Comparison of ENCODE assay signal across 2 cellular contexts in the genomic region with DNA sequence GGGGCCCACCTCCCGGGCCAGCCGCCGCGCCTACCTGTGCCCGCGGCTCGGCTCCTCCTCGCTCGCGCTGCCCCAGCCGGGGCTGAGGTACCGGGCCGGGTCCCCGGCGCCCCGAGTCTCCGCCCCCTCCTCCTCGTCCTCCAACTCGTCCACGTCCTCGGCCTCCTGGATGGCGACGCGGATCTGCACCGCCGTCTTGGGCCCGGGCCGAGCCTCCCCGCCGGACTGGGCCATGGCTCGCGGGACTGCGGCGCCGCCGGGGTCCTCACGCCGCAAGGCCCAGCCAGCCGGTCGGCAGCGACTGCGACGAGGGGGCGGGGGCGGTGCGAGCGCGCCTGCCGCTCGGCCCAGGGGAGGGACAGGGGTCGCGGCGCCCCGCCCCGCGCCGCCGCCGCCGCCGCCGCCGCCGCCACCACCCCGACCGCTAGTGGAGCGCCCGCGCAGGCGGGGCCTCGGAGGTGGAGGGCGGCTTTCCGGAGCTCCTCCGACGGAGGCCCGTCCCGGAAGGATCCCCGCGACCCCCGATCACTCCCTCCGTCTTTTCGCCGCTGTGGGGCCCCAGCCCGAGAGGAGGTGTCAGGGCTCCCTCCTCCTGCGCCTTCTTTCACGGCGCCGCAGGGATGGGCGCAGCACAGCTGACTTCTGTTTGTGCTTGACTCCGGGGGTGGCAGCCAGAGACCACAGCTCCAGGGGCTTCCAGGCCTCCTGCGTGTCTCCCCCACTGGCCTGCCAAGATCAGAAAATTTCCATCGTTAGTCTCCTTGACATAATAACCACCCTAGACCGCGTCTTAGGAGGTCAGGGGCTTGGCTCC.
A peak's percentile ranks its signal among the peaks of the same experiment; 100 is the strongest.
TF ChIP-seq lines count a peak whose summit lies in the region.

LARP6 (minus strand) TSS at position 303 of the 814 bp plus-strand sequence; CDS start at position 234, 69 bp downstream.

TF ChIP-seq in HCT116, 20 proteins besides CTCF, POLR2A, EP300 and RAD21:
- TF ChIP-seq, protein P1, sequence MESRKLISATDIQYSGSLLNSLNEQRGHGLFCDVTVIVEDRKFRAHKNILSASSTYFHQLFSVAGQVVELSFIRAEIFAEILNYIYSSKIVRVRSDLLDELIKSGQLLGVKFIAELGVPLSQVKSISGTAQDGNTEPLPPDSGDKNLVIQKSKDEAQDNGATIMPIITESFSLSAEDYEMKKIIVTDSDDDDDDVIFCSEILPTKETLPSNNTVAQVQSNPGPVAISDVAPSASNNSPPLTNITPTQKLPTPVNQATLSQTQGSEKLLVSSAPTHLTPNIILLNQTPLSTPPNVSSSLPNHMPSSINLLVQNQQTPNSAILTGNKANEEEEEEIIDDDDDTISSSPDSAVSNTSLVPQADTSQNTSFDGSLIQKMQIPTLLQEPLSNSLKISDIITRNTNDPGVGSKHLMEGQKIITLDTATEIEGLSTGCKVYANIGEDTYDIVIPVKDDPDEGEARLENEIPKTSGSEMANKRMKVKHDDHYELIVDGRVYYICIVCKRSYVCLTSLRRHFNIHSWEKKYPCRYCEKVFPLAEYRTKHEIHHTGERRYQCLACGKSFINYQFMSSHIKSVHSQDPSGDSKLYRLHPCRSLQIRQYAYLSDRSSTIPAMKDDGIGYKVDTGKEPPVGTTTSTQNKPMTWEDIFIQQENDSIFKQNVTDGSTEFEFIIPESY (IDR thresholded peaks at IDR 0.05; ENCODE audit: extremely low read depth, insufficient replicate concordance, low read length): no peak
- no peak for TF ChIP-seq CEBPB (IDR thresholded peaks at IDR 0.05; ENCODE audit: low read depth)
- TF ChIP-seq ZFX (IDR thresholded peaks at IDR 0.05): peak; percentile 91
- TF ChIP-seq, protein P2, sequence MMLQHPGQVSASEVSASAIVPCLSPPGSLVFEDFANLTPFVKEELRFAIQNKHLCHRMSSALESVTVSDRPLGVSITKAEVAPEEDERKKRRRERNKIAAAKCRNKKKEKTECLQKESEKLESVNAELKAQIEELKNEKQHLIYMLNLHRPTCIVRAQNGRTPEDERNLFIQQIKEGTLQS (IDR thresholded peaks at IDR 0.05): no peak
- peak; percentile 70 for TF ChIP-seq POLR2AphosphoS5 (IDR thresholded peaks at IDR 0.05; ENCODE audit: low read depth, low read length)
- no peak for TF ChIP-seq TCF7L2 (IDR thresholded peaks at IDR 0.05; ENCODE audit: borderline replicate concordance, extremely low read depth, insufficient read depth, insufficient read length)
- TF ChIP-seq, protein P3, sequence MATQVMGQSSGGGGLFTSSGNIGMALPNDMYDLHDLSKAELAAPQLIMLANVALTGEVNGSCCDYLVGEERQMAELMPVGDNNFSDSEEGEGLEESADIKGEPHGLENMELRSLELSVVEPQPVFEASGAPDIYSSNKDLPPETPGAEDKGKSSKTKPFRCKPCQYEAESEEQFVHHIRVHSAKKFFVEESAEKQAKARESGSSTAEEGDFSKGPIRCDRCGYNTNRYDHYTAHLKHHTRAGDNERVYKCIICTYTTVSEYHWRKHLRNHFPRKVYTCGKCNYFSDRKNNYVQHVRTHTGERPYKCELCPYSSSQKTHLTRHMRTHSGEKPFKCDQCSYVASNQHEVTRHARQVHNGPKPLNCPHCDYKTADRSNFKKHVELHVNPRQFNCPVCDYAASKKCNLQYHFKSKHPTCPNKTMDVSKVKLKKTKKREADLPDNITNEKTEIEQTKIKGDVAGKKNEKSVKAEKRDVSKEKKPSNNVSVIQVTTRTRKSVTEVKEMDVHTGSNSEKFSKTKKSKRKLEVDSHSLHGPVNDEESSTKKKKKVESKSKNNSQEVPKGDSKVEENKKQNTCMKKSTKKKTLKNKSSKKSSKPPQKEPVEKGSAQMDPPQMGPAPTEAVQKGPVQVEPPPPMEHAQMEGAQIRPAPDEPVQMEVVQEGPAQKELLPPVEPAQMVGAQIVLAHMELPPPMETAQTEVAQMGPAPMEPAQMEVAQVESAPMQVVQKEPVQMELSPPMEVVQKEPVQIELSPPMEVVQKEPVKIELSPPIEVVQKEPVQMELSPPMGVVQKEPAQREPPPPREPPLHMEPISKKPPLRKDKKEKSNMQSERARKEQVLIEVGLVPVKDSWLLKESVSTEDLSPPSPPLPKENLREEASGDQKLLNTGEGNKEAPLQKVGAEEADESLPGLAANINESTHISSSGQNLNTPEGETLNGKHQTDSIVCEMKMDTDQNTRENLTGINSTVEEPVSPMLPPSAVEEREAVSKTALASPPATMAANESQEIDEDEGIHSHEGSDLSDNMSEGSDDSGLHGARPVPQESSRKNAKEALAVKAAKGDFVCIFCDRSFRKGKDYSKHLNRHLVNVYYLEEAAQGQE (IDR thresholded peaks at IDR 0.05; ENCODE audit: low read depth): no peak
- no peak for TF ChIP-seq SP1 (IDR thresholded peaks at IDR 0.05; ENCODE audit: low read depth)

TF ChIP-seq in WTC11, 78 proteins besides CTCF, POLR2A, EP300 and RAD21 (continued from another document):
- TF ChIP-seq, protein P4, sequence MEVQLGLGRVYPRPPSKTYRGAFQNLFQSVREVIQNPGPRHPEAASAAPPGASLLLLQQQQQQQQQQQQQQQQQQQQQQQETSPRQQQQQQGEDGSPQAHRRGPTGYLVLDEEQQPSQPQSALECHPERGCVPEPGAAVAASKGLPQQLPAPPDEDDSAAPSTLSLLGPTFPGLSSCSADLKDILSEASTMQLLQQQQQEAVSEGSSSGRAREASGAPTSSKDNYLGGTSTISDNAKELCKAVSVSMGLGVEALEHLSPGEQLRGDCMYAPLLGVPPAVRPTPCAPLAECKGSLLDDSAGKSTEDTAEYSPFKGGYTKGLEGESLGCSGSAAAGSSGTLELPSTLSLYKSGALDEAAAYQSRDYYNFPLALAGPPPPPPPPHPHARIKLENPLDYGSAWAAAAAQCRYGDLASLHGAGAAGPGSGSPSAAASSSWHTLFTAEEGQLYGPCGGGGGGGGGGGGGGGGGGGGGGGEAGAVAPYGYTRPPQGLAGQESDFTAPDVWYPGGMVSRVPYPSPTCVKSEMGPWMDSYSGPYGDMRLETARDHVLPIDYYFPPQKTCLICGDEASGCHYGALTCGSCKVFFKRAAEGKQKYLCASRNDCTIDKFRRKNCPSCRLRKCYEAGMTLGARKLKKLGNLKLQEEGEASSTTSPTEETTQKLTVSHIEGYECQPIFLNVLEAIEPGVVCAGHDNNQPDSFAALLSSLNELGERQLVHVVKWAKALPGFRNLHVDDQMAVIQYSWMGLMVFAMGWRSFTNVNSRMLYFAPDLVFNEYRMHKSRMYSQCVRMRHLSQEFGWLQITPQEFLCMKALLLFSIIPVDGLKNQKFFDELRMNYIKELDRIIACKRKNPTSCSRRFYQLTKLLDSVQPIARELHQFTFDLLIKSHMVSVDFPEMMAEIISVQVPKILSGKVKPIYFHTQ (CRISPR knock-in tag; IDR thresholded peaks at IDR 0.05): no peak
- TF ChIP-seq ZBTB43 (CRISPR knock-in tag; IDR thresholded peaks at IDR 0.05) (no peak), NR2C2 (CRISPR knock-in tag; IDR thresholded peaks at IDR 0.05) (no peak), ATF1 (CRISPR knock-in tag; IDR thresholded peaks at IDR 0.05) (no peak), ESRRA (CRISPR knock-in tag; IDR thresholded peaks at IDR 0.05; ENCODE audit: borderline replicate concordance) (0 out of 2 replicates have a peak, but pooled peaks have one; percentile 10), TP53 (CRISPR knock-in tag; IDR thresholded peaks at IDR 0.05) (0 out of 2 replicates have a peak, but pooled peaks have one; percentile 44), USF1 (CRISPR knock-in tag; IDR thresholded peaks at IDR 0.05) (no peak), MYBL2 (CRISPR knock-in tag; IDR thresholded peaks at IDR 0.05) (no peak; the same call in 1 of the 2 replicates), SP1 (CRISPR knock-in tag; conservative IDR thresholded peaks at IDR 0.05) (0 out of 2 replicates have a peak, but pooled peaks have one; percentile 19), ERG (CRISPR knock-in tag; IDR thresholded peaks at IDR 0.05) (no peak), NFATC4 (CRISPR knock-in tag; IDR thresholded peaks at IDR 0.05) (no peak)
- TF ChIP-seq, protein P5, sequence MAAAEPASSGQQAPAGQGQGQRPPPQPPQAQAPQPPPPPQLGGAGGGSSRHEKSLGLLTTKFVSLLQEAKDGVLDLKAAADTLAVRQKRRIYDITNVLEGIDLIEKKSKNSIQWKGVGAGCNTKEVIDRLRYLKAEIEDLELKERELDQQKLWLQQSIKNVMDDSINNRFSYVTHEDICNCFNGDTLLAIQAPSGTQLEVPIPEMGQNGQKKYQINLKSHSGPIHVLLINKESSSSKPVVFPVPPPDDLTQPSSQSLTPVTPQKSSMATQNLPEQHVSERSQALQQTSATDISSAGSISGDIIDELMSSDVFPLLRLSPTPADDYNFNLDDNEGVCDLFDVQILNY (CRISPR knock-in tag; IDR thresholded peaks at IDR 0.05): peak; percentile 37; the same call in 1 of the 2 replicates
TF ChIP-seq in WTC11: peak in this region for 6.
